ENCODE assay signal across 24 cellular contexts in genomic region chr1:28280501-28280900, GRCh38. TPM values are rescaled to one million over a fixed set of nuclear protein-coding genes. Genes with fewer than 3 reads are reported as not detected.
DNase-seq lines count a peak whose midpoint lies in the region; ATAC-seq, FAIRE-seq and TF ChIP-seq lines count a peak whose summit lies in the region.
"Had no signal": no experiment of that assay in that cellular context is flagged by ENCODE, and none has a peak within 500 bp of the region (broad histone marks: within the 10 kb centered on the region; RNA-seq: fewer than 3 reads in every experiment).

No MANE protein-coding gene starts in this region.

- no peak for TF ChIP-seq CTCF in K562 (IDR thresholded peaks at IDR 0.05 in 2 of 3, conservative IDR thresholded peaks at IDR 0.05 in 1 of 3; ENCODE audit: insufficient read depth in 2 of 3, low read depth in 1 of 3, low read length in 3 of 3)
- no peak for TF ChIP-seq CTCF in transverse colon (IDR thresholded peaks at IDR 0.05)

- no peak overlapping the region for H3K27ac ChIP-seq in K562 (ENCODE audit: extremely low read depth, low read depth, low read length)
- H3K27ac ChIP-seq in transverse colon, result peak overlapping the region; percentile 55 to 74 (median 66)
- H3K27ac ChIP-seq: foreskin keratinocyte, GM23248, testis had no signal

- peaks cover 8% of the 10 kb centered on the region for H4K20me1 ChIP-seq in K562 (replicated peaks; ENCODE audit: control insufficient read depth, insufficient read depth, low read length)

- H3K36me3 ChIP-seq in K562 (ENCODE audit: control insufficient read depth, insufficient read depth, low read length) (peaks cover 62% of the 10 kb centered on the region), transverse colon (peaks cover 0 to 36% (median 18%) of the 10 kb centered on the region in 4 donors)

- ATAC-seq in left cardiac atrium (peak; percentile 8 to 72), K562 (no peak), left lobe of liver (peak; percentile 6), GM21360 (IDR thresholded peaks at IDR 0.05; ENCODE audit: unreplicated experiment) (no peak), HG03108 (IDR thresholded peaks at IDR 0.05; ENCODE audit: unreplicated experiment) (no peak)
- ATAC-seq: activated CD4-positive, CD25-positive, alpha-beta regulatory T cell treated with anti-CD3 and anti-CD28 coated beads, Interleukin-2, amount 50 U/mL, for 24 hours; foreskin keratinocyte; GM12878 had no signal

- no peaks in the 10 kb centered on the region for H3K79me2 ChIP-seq in K562 (ENCODE audit: control insufficient read depth, insufficient read depth, low read length)

- intact Hi-C loops in left cardiac atrium (cut with DNase I), result no loop called here
- intact Hi-C loops in cardiac septum (cut with DNase I), result no loop called here
- intact Hi-C loops in K562 (cut with micrococcal nuclease), result no loop called here
- intact Hi-C loops in transverse colon (cut with DNase I; ENCODE audit: low total_unique reads), result no loop called here

- FAIRE-seq in K562 (lab: Jason Lieb, UNC), result no peak
- FAIRE-seq: GM12878 had no signal

- TF ChIP-seq EP300 in K562 (IDR thresholded peaks at IDR 0.05; ENCODE audit: low read length), result no peak
- no peak for TF ChIP-seq EP300 in transverse colon (IDR thresholded peaks at IDR 0.05; ENCODE audit: low read depth)

- no peak for TF ChIP-seq RAD21 in K562 (CRISPR knock-in tag; conservative IDR thresholded peaks at IDR 0.05 in 1 of 2, IDR thresholded peaks at IDR 0.05 in 1 of 2)

- 94% methylated on average over 8 of the region's 8 CpGs for WGBS in K562 (ENCODE audit: insufficient coverage, low coverage, missing lambda C conversion rate)
- WGBS in transverse colon (ENCODE audit: low coverage in 1 of 2), 2 donors, result 80 to 86% methylated on average over 1 to 5 of the region's 8 CpGs

- DNase-seq in left cardiac atrium (no peak), cardiac septum (ENCODE audit: low spot score) (no peak), K562 (ENCODE audit: extremely low read depth in 1 of 4, low spot score in 3 of 4) (peak in 1 of 4 experiments; percentile 26), left lobe of liver (ENCODE audit: low spot score) (peak; percentile 59), transverse colon (no peak)
- DNase-seq in activated CD4-positive, alpha-beta T cell treated with anti-CD3 and anti-CD28 coated beads for 4 hours, result no peak
- DNase-seq: ACHN; DMS 273 treated with DMSO at 0.1 percent for 48 hours; GM23248; KBM-7; kidney glomerular epithelial cell; NCI-H146; NCI-H524 treated with DMSO at 0.1 percent for 48 hours; RPMI8226; stimulated activated CD4-positive, alpha-beta T cell treated with anti-CD3 and anti-CD28 coated beads, Interleukin-15, amount 100 ng/mL, for 24 hours; testis had no signal

- H3K9ac ChIP-seq in K562 (ENCODE audit: insufficient read depth in 1 of 2, low read depth in 2 of 2, low read length in 2 of 2), result peak overlapping the region in 1 of 2 experiments; percentile 71; a peak in 2 of 4 replicates
- H3K9ac ChIP-seq: GM23248 had no signal

- H3K4me1 ChIP-seq in K562 (replicated peaks in 1 of 2; ENCODE audit: control insufficient read depth in 2 of 2, insufficient read depth in 2 of 2, low read length in 2 of 2) (peaks cover 11 to 12% of the 10 kb centered on the region in 2 experiments; a peak in 4 of 5 replicates), transverse colon (peaks cover 0 to 26% (median 19%) of the 10 kb centered on the region in 4 donors)
- H3K4me1 ChIP-seq: breast epithelium, foreskin keratinocyte, testis had no signal

- in situ Hi-C loops in K562 (cut with MboI), result no loop called here
- in situ Hi-C loops in transverse colon (cut with MboI; ENCODE audit: low pct_ligation_motif_present in 1 of 4, low pct_unique_long_range_greater_than_20kb in 1 of 4, low sequenced_read_pairs in 3 of 4), result no loop called here

- TF ChIP-seq POLR2A in K562 (conservative IDR thresholded peaks at IDR 0.05) (no peak), transverse colon (IDR thresholded peaks at IDR 0.05) (no peak)

- H3K9me3 ChIP-seq in K562 (replicated peaks; ENCODE audit: control insufficient read depth, insufficient read depth, low read depth, low read length) (no peaks in the 10 kb centered on the region), transverse colon (no peaks in the 10 kb centered on the region)
- H3K9me3 ChIP-seq: adrenal gland; BLaER1 treated with 17β-estradiol and CSF1 and Interleukin-3, amounts not matched to agents 10 nM and 100 nM; breast epithelium; testis had no signal

- H3K4me2 ChIP-seq in K562 (ENCODE audit: insufficient read depth, low read length), result no peak overlapping the region

- CTCF ChIA-PET in K562 (lab: Yijun Ruan, JAX; ENCODE audit: low intra/inter-chr PET ratio), result no interaction called here

- no peaks in the 10 kb centered on the region for H3K27me3 ChIP-seq in K562 (ENCODE audit: control insufficient read depth in 2 of 2, insufficient read depth in 2 of 2, low read length in 2 of 2)
- H3K27me3 ChIP-seq in transverse colon, result no peaks in the 10 kb centered on the region
- H3K27me3 ChIP-seq: adrenal gland; BLaER1 treated with 17β-estradiol and CSF1 and Interleukin-3, amounts not matched to agents 10 nM and 100 nM; breast epithelium; foreskin keratinocyte; testis had no signal

- H2AFZ ChIP-seq in K562 (ENCODE audit: low read depth, low read length), result no peak overlapping the region
- H2AFZ ChIP-seq: GM23248 had no signal

- POLR2A ChIA-PET in K562 (lab: Yijun Ruan, JAX), result interaction anchor here (0.5 to 22.4 kb wide), 8 partner anchors 12 to 90 kb away, joined by 3 to 547 read pairs (median 4); partner anchors contain the start of genes ATP5IF1, MED18 and SESN2

- H3K4me3 ChIP-seq in K562, result no peak overlapping the region
- no peak overlapping the region for H3K4me3 ChIP-seq in transverse colon
- H3K4me3 ChIP-seq: adrenal gland; BLaER1 treated with 17β-estradiol and CSF1 and Interleukin-3, amounts not matched to agents 10 nM and 100 nM; breast epithelium; GM12878; GM23248; testis had no signal

- H3K9me1 ChIP-seq in K562 (ENCODE audit: control insufficient read depth, insufficient read depth, low read length), result peaks cover 5% of the 10 kb centered on the region

- BruUV-seq in K562 (replicated peaks; lab: Mats Ljungman, UMichigan), result no TSS peak

RNA-seq across cellular contexts. Expression of gene SESN2, which starts 21.2 kb away (rescaled TPM):
- total RNA-seq in left cardiac atrium (1 to 10 TPM; 4.4 to 4.5 TPM), cardiac septum (4.7 TPM), K562 (2014; rRNA removed) (54.4 and 55.3 TPM in 2 replicates), K562 (2014; rRNA removed; fragmentation: Illumina TruSeq; extraction: Trizol) (16.8 and 16.9 TPM in 2 replicates), K562 (2015; rRNA removed; fragmentation: Illumina TruSeq; extraction: Trizol) (9.4 and 10.0 TPM in 2 replicates), K562 (2021) (61.1 and 71.3 TPM in 2 replicates), left lobe of liver (15.2 TPM), transverse colon (10 to 100 TPM; 25.1 to 44.5 (median 30.5) TPM)
- 14.6 and 34.6 TPM in 2 replicates for total RNA-seq in K562 (2011; cell fraction: chromatin; rRNA removed; ENCODE audit: low replicate concordance)
- total RNA-seq in K562 (2011; cell fraction: nucleolus; rRNA removed), result 26.1 and 26.2 TPM in 2 replicates
- 23.4 and 26.2 TPM in 2 replicates for total RNA-seq in K562 (2011; cell fraction: nucleoplasm; rRNA removed)
- polyA plus RNA-seq in K562 (2011; rRNA removed) (15.4 and 34.4 TPM in 2 replicates), K562 (2014; fragmentation: Illumina TruSeq; extraction: Trizol) (47.6 and 61.0 TPM in 2 replicates), K562 (2014; fragmentation: Nextera tagmentation; extraction: Ambion mirVana) (1 to 10 TPM; 3.7 to 5.4 TPM), K562 (2014; rRNA removed) (40.8 and 47.3 TPM in 2 replicates)
- polyA plus RNA-seq in K562 (2011; cell fraction: cytosol; rRNA removed), result 28.3 and 29.9 TPM in 2 replicates
- 26.7 and 31.1 TPM in 2 replicates for polyA plus RNA-seq in K562 (2011; cell fraction: nucleus; rRNA removed)
- polyA plus RNA-seq in K562 (2012), result 24.3 and 118 TPM in 2 replicates
- polyA minus RNA-seq in K562 (2011; rRNA and poly(A)+ RNA removed), result 13.4 and 14.9 TPM in 2 replicates
- polyA minus RNA-seq in K562 (2011; cell fraction: cytosol; rRNA and poly(A)+ RNA removed), result 15.4 and 28.6 TPM in 2 replicates
- polyA minus RNA-seq in K562 (2011; cell fraction: nucleus; rRNA and poly(A)+ RNA removed), result 6.6 and 11.0 TPM in 2 replicates

RNA-seq across cellular contexts. Expression of gene ATP5IF1, which starts 44.6 kb away (rescaled TPM):
- total RNA-seq in left cardiac atrium (100 to 1,000 TPM; 241 to 296 TPM), cardiac septum (423 TPM), K562 (2014; rRNA removed) (1,281 and 1,288 TPM in 2 replicates), K562 (2014; rRNA removed; fragmentation: Illumina TruSeq; extraction: Trizol) (303 and 353 TPM in 2 replicates), K562 (2015; rRNA removed; fragmentation: Illumina TruSeq; extraction: Trizol) (425 and 445 TPM in 2 replicates), K562 (2021) (380 and 403 TPM in 2 replicates), left lobe of liver (128 TPM), transverse colon (100 to 1,000 TPM; 131 to 503 (median 344) TPM)
- 48.2 and 59.7 TPM in 2 replicates for total RNA-seq in K562 (2011; cell fraction: chromatin; rRNA removed; ENCODE audit: low replicate concordance)
- 75.0 and 82.2 TPM in 2 replicates for total RNA-seq in K562 (2011; cell fraction: nucleolus; rRNA removed)
- 110 and 124 TPM in 2 replicates for total RNA-seq in K562 (2011; cell fraction: nucleoplasm; rRNA removed)
- polyA plus RNA-seq in K562 (2011; rRNA removed) (343 and 388 TPM in 2 replicates), K562 (2014; fragmentation: Illumina TruSeq; extraction: Trizol) (338 and 607 TPM in 2 replicates), K562 (2014; fragmentation: Nextera tagmentation; extraction: Ambion mirVana) (100 to 1,000 TPM; 292 to 545 TPM), K562 (2014; rRNA removed) (1,422 and 1,500 TPM in 2 replicates)
- polyA plus RNA-seq in K562 (2011; cell fraction: cytosol; rRNA removed), result 299 and 407 TPM in 2 replicates
- 273 and 321 TPM in 2 replicates for polyA plus RNA-seq in K562 (2011; cell fraction: nucleus; rRNA removed)
- polyA plus RNA-seq in K562 (2012), result 405 and 915 TPM in 2 replicates
- 92.2 and 94.1 TPM in 2 replicates for polyA minus RNA-seq in K562 (2011; rRNA and poly(A)+ RNA removed)
- 78.4 and 106 TPM in 2 replicates for polyA minus RNA-seq in K562 (2011; cell fraction: cytosol; rRNA and poly(A)+ RNA removed)
- polyA minus RNA-seq in K562 (2011; cell fraction: nucleus; rRNA and poly(A)+ RNA removed), result 40.0 and 57.4 TPM in 2 replicates

RNA-seq across cellular contexts. Expression of gene DNAJC8, which starts 47.7 kb away (rescaled TPM):
- total RNA-seq in left cardiac atrium, result 10 to 100 TPM; 59.6 to 62.1 TPM
- total RNA-seq in cardiac septum, result 54.1 TPM
- total RNA-seq in K562 (2011; cell fraction: chromatin; rRNA removed; ENCODE audit: low replicate concordance), result 32.8 and 70.6 TPM in 2 replicates
- 23.7 and 23.8 TPM in 2 replicates for total RNA-seq in K562 (2011; cell fraction: nucleolus; rRNA removed)
- 45.8 and 58.7 TPM in 2 replicates for total RNA-seq in K562 (2011; cell fraction: nucleoplasm; rRNA removed)
- 132 and 186 TPM in 2 replicates for total RNA-seq in K562 (2014; rRNA removed)
- total RNA-seq in K562 (2014; rRNA removed; fragmentation: Illumina TruSeq; extraction: Trizol), result 209 and 236 TPM in 2 replicates
- 220 and 230 TPM in 2 replicates for total RNA-seq in K562 (2015; rRNA removed; fragmentation: Illumina TruSeq; extraction: Trizol)
- total RNA-seq in K562 (2021), result 143 and 153 TPM in 2 replicates
- polyA plus RNA-seq in K562 (2011; rRNA removed), result 150 and 176 TPM in 2 replicates
- 82.1 and 115 TPM in 2 replicates for polyA plus RNA-seq in K562 (2011; cell fraction: cytosol; rRNA removed)
- 52.7 and 76.2 TPM in 2 replicates for polyA plus RNA-seq in K562 (2011; cell fraction: nucleus; rRNA removed)
- polyA plus RNA-seq in K562 (2012), result 151 and 153 TPM in 2 replicates
- 279 and 343 TPM in 2 replicates for polyA plus RNA-seq in K562 (2014; fragmentation: Illumina TruSeq; extraction: Trizol)
- 100 to 1,000 TPM; 264 to 508 TPM for polyA plus RNA-seq in K562 (2014; fragmentation: Nextera tagmentation; extraction: Ambion mirVana)
- polyA plus RNA-seq in K562 (2014; rRNA removed), result 180 and 202 TPM in 2 replicates
- 63.9 and 71.8 TPM in 2 replicates for polyA minus RNA-seq in K562 (2011; rRNA and poly(A)+ RNA removed)
- polyA minus RNA-seq in K562 (2011; cell fraction: cytosol; rRNA and poly(A)+ RNA removed), result 25.2 and 30.5 TPM in 2 replicates
- polyA minus RNA-seq in K562 (2011; cell fraction: nucleus; rRNA and poly(A)+ RNA removed), result 11.4 and 23.2 TPM in 2 replicates
- total RNA-seq in left lobe of liver, result 23.6 TPM
- total RNA-seq in transverse colon, result 10 to 100 TPM; 33.3 to 68.7 (median 46.8) TPM

RNA-seq across cellular contexts. Expression of gene MED18, which starts 48.3 kb away (rescaled TPM):
- total RNA-seq in left cardiac atrium, result 1 to 10 TPM; 8.1 to 9.5 TPM
- 10.3 TPM for total RNA-seq in cardiac septum
- 16.8 and 18.9 TPM in 2 replicates for total RNA-seq in K562 (2011; cell fraction: chromatin; rRNA removed; ENCODE audit: low replicate concordance)
- total RNA-seq in K562 (2011; cell fraction: nucleolus; rRNA removed), result 19.2 and 20.0 TPM in 2 replicates
- total RNA-seq in K562 (2011; cell fraction: nucleoplasm; rRNA removed), result 25.3 and 28.1 TPM in 2 replicates
- 22.7 and 23.8 TPM in 2 replicates for total RNA-seq in K562 (2014; rRNA removed)
- 21.1 and 22.0 TPM in 2 replicates for total RNA-seq in K562 (2014; rRNA removed; fragmentation: Illumina TruSeq; extraction: Trizol)
- total RNA-seq in K562 (2015; rRNA removed; fragmentation: Illumina TruSeq; extraction: Trizol), result 24.1 and 24.5 TPM in 2 replicates
- 19.1 and 21.0 TPM in 2 replicates for total RNA-seq in K562 (2021)
- 28.9 and 33.2 TPM in 2 replicates for polyA plus RNA-seq in K562 (2011; rRNA removed)
- polyA plus RNA-seq in K562 (2011; cell fraction: cytosol; rRNA removed), result 38.5 and 46.2 TPM in 2 replicates
- polyA plus RNA-seq in K562 (2011; cell fraction: nucleus; rRNA removed), result 24.2 and 34.9 TPM in 2 replicates
- polyA plus RNA-seq in K562 (2012), result 25.0 and 32.1 TPM in 2 replicates
- 23.8 and 25.5 TPM in 2 replicates for polyA plus RNA-seq in K562 (2014; fragmentation: Illumina TruSeq; extraction: Trizol)
- 10 to 100 TPM; 38.6 to 50.6 TPM for polyA plus RNA-seq in K562 (2014; fragmentation: Nextera tagmentation; extraction: Ambion mirVana)
- polyA plus RNA-seq in K562 (2014; rRNA removed), result 15.2 and 16.9 TPM in 2 replicates
- polyA minus RNA-seq in K562 (2011; rRNA and poly(A)+ RNA removed), result 88.8 and 95.6 TPM in 2 replicates
- 22.8 and 25.4 TPM in 2 replicates for polyA minus RNA-seq in K562 (2011; cell fraction: cytosol; rRNA and poly(A)+ RNA removed)
- 7.9 and 17.3 TPM in 2 replicates for polyA minus RNA-seq in K562 (2011; cell fraction: nucleus; rRNA and poly(A)+ RNA removed)
- total RNA-seq in left lobe of liver, result 16.3 TPM
- total RNA-seq in transverse colon, result 10 to 100 TPM; 12.1 to 36.3 (median 27.4) TPM

Comparison
In these comparisons a context has a peak if more than half of its experiments do, and no peak if none do; other contexts are left out.
1. ATAC-seq: peak in left cardiac atrium (2 of 2) and left lobe of liver (single experiment); none in K562 (single experiment), GM21360 (single experiment) and HG03108 (single experiment).